ENCODE assay signal across 2 cellular contexts in genomic region chr16:1583180-1583579, GRCh38.
TF ChIP-seq lines count a peak whose summit lies in the region.

No MANE protein-coding gene starts in this region.

TF ChIP-seq in HepG2, 621 proteins besides CTCF, POLR2A, EP300 and RAD21:
- TF ChIP-seq SAP130 (CRISPR knock-in tag; IDR thresholded peaks at IDR 0.05; ENCODE audit: low read depth) (no peak), SAFB2 (CRISPR knock-in tag; IDR thresholded peaks at IDR 0.05; ENCODE audit: borderline replicate concordance, low read depth) (no peak), ZNF569 (CRISPR knock-in tag; IDR thresholded peaks at IDR 0.05; ENCODE audit: borderline replicate concordance) (no peak), RARA (CRISPR knock-in tag; IDR thresholded peaks at IDR 0.05) (no peak), ZNF605 (CRISPR knock-in tag; IDR thresholded peaks at IDR 0.05) (no peak)
- TF ChIP-seq, protein P1, sequence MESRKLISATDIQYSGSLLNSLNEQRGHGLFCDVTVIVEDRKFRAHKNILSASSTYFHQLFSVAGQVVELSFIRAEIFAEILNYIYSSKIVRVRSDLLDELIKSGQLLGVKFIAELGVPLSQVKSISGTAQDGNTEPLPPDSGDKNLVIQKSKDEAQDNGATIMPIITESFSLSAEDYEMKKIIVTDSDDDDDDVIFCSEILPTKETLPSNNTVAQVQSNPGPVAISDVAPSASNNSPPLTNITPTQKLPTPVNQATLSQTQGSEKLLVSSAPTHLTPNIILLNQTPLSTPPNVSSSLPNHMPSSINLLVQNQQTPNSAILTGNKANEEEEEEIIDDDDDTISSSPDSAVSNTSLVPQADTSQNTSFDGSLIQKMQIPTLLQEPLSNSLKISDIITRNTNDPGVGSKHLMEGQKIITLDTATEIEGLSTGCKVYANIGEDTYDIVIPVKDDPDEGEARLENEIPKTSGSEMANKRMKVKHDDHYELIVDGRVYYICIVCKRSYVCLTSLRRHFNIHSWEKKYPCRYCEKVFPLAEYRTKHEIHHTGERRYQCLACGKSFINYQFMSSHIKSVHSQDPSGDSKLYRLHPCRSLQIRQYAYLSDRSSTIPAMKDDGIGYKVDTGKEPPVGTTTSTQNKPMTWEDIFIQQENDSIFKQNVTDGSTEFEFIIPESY (CRISPR knock-in tag; IDR thresholded peaks at IDR 0.05): peak; percentile 85

TF ChIP-seq in H1, 55 proteins besides CTCF, POLR2A, EP300 and RAD21:
- no peak for TF ChIP-seq HDAC6 (IDR thresholded peaks at IDR 0.05; ENCODE audit: low read depth, low read length)
- TF ChIP-seq TAF7 (optimal IDR thresholded peaks at IDR 0.05; ENCODE audit: borderline replicate concordance, low read depth, low read length): no peak
- TF ChIP-seq ASH2L (IDR thresholded peaks at IDR 0.05; ENCODE audit: low read length): no peak
- no peak for TF ChIP-seq PHF8 (conservative IDR thresholded peaks at IDR 0.05; ENCODE audit: low read depth, low read length)
- TF ChIP-seq SP2 (IDR thresholded peaks at IDR 0.05; ENCODE audit: low read length): no peak
- no peak for TF ChIP-seq TEAD4 (IDR thresholded peaks at IDR 0.05; ENCODE audit: low read depth, low read length)
- no peak for TF ChIP-seq CHD2 (IDR thresholded peaks at IDR 0.05; ENCODE audit: low read length)
- TF ChIP-seq, protein P2, sequence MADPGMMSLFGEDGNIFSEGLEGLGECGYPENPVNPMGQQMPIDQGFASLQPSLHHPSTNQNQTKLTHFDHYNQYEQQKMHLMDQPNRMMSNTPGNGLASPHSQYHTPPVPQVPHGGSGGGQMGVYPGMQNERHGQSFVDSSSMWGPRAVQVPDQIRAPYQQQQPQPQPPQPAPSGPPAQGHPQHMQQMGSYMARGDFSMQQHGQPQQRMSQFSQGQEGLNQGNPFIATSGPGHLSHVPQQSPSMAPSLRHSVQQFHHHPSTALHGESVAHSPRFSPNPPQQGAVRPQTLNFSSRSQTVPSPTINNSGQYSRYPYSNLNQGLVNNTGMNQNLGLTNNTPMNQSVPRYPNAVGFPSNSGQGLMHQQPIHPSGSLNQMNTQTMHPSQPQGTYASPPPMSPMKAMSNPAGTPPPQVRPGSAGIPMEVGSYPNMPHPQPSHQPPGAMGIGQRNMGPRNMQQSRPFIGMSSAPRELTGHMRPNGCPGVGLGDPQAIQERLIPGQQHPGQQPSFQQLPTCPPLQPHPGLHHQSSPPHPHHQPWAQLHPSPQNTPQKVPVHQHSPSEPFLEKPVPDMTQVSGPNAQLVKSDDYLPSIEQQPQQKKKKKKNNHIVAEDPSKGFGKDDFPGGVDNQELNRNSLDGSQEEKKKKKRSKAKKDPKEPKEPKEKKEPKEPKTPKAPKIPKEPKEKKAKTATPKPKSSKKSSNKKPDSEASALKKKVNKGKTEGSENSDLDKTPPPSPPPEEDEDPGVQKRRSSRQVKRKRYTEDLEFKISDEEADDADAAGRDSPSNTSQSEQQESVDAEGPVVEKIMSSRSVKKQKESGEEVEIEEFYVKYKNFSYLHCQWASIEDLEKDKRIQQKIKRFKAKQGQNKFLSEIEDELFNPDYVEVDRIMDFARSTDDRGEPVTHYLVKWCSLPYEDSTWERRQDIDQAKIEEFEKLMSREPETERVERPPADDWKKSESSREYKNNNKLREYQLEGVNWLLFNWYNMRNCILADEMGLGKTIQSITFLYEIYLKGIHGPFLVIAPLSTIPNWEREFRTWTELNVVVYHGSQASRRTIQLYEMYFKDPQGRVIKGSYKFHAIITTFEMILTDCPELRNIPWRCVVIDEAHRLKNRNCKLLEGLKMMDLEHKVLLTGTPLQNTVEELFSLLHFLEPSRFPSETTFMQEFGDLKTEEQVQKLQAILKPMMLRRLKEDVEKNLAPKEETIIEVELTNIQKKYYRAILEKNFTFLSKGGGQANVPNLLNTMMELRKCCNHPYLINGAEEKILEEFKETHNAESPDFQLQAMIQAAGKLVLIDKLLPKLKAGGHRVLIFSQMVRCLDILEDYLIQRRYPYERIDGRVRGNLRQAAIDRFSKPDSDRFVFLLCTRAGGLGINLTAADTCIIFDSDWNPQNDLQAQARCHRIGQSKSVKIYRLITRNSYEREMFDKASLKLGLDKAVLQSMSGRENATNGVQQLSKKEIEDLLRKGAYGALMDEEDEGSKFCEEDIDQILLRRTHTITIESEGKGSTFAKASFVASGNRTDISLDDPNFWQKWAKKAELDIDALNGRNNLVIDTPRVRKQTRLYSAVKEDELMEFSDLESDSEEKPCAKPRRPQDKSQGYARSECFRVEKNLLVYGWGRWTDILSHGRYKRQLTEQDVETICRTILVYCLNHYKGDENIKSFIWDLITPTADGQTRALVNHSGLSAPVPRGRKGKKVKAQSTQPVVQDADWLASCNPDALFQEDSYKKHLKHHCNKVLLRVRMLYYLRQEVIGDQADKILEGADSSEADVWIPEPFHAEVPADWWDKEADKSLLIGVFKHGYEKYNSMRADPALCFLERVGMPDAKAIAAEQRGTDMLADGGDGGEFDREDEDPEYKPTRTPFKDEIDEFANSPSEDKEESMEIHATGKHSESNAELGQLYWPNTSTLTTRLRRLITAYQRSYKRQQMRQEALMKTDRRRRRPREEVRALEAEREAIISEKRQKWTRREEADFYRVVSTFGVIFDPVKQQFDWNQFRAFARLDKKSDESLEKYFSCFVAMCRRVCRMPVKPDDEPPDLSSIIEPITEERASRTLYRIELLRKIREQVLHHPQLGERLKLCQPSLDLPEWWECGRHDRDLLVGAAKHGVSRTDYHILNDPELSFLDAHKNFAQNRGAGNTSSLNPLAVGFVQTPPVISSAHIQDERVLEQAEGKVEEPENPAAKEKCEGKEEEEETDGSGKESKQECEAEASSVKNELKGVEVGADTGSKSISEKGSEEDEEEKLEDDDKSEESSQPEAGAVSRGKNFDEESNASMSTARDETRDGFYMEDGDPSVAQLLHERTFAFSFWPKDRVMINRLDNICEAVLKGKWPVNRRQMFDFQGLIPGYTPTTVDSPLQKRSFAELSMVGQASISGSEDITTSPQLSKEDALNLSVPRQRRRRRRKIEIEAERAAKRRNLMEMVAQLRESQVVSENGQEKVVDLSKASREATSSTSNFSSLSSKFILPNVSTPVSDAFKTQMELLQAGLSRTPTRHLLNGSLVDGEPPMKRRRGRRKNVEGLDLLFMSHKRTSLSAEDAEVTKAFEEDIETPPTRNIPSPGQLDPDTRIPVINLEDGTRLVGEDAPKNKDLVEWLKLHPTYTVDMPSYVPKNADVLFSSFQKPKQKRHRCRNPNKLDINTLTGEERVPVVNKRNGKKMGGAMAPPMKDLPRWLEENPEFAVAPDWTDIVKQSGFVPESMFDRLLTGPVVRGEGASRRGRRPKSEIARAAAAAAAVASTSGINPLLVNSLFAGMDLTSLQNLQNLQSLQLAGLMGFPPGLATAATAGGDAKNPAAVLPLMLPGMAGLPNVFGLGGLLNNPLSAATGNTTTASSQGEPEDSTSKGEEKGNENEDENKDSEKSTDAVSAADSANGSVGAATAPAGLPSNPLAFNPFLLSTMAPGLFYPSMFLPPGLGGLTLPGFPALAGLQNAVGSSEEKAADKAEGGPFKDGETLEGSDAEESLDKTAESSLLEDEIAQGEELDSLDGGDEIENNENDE (IDR thresholded peaks at IDR 0.05; ENCODE audit: insufficient replicate concordance, low read length): no peak
- TF ChIP-seq NANOG (IDR thresholded peaks at IDR 0.05; ENCODE audit: insufficient read depth, low read depth, low read length, poor library complexity, severe bottlenecking): no peak
- TF ChIP-seq E2F6 (IDR thresholded peaks at IDR 0.05): peak; percentile 89
- TF ChIP-seq CEBPB (IDR thresholded peaks at IDR 0.05; ENCODE audit: low read depth, low read length): no peak
- no peak for TF ChIP-seq SIN3A (conservative IDR thresholded peaks at IDR 0.05 in 1 of 2, IDR thresholded peaks at IDR 0.05 in 1 of 2; ENCODE audit: low read depth in 1 of 2, low read length in 2 of 2)
- TF ChIP-seq RXRA (IDR thresholded peaks at IDR 0.05; ENCODE audit: insufficient read depth, low read depth, low read length): no peak
- TF ChIP-seq MAX (IDR thresholded peaks at IDR 0.05): peak; percentile 38; the same call in 1 of the 2 replicates
